Comparison of ENCODE assay signal across 11 cellular contexts in the genomic region with DNA sequence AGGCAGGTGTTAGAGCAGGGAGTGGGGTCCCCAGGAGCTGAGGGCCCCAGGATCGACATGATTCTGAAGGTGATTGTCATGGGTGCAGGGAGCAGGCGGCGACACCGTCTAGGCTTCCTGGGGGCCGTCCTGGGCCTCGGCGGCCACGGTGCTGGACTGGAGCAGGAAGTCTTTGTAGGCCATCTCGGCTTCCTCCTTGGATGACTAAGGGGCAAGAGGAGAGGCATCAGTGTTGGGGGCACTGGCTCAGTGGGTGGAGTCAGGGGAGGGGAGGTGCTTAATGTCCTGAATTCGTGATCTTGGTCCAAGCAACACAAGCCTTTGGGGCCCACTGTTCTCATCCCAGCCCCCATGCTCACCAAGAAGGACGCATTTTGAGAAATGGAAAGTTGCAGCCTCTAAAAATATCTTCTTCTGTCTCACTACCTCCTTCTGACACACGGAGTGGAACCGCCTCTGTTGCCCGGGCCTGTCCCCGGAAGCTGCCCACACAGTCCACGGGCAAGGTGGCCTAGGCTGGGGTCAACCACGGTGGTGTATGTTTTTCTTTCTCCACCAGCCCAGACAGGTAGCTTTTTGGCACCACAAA. TPM values are rescaled to one million over a fixed set of nuclear protein-coding genes. Genes with fewer than 3 reads are reported as not detected.
DNase-seq lines count a peak whose midpoint lies in the region; ATAC-seq, FAIRE-seq and TF ChIP-seq lines count a peak whose summit lies in the region.
"Had no signal": no experiment of that assay in that cellular context is flagged by ENCODE, and none has a peak within 500 bp of the region (broad histone marks: within the 10 kb centered on the region; RNA-seq: fewer than 3 reads in every experiment).

No MANE protein-coding gene starts in this region.

- H3K27me3 Mint-ChIP-seq in T-helper 1 cell treated with Interleukin-12 subunit alpha and Interleukin-12 subunit beta and Interleukin-4 antibody, amounts not matched to agents 30 μg/mL and 1 μg/mL, for 36 hours (ENCODE audit: low read depth): no peaks in the 10 kb centered on the region
- no peaks in the 10 kb centered on the region for H3K27me3 Mint-ChIP-seq in natural killer cell treated with Interleukin-12 subunit alpha and Interleukin-12 subunit beta and Interleukin-15 and Interleukin-18, amount 100 ng/mL, for 72 hours

- DNase-seq in T-helper 1 cell (no peak), NOMO-1 treated with dmso at 0.1 percent for 144 hours (lab: John Stamatoyannopoulos, UW; ENCODE audit: unreplicated experiment) (peak; percentile 58), OCI-M2 (lab: John Stamatoyannopoulos, UW; ENCODE audit: unreplicated experiment) (no peak), NCI-H748 treated with DMSO at 0.1 percent for 48 hours (lab: John Stamatoyannopoulos, UW) (no peak), D721Med (ENCODE audit: insufficient read length, low spot score) (no peak)
- peak; percentile 65 for DNase-seq in natural killer cell treated with Interleukin-12 subunit alpha and Interleukin-12 subunit beta and Interleukin-15 and Interleukin-18, amount 100 ng/mL, for 72 hours (ENCODE audit: low spot score)

- no peak for TF ChIP-seq CTCF in D721Med (IDR thresholded peaks at IDR 0.05; ENCODE audit: insufficient read depth, missing control alignments)

- no peak for FAIRE-seq in D721Med (lab: Jason Lieb, UNC)
- FAIRE-seq: A204.1 had no signal

- H3K4me3 Mint-ChIP-seq in T-helper 1 cell treated with Interleukin-12 subunit alpha and Interleukin-12 subunit beta and Interleukin-4 antibody, amounts not matched to agents 30 μg/mL and 1 μg/mL, for 36 hours: no peak overlapping the region
- H3K4me3 Mint-ChIP-seq in natural killer cell treated with Interleukin-12 subunit alpha and Interleukin-12 subunit beta and Interleukin-15 and Interleukin-18, amount 100 ng/mL, for 72 hours: peak overlapping the region; percentile 57

- no peaks in the 10 kb centered on the region for H3K9me3 Mint-ChIP-seq in T-helper 1 cell treated with Interleukin-12 subunit alpha and Interleukin-12 subunit beta and Interleukin-4 antibody, amounts not matched to agents 30 μg/mL and 1 μg/mL, for 36 hours
- H3K9me3 Mint-ChIP-seq in natural killer cell treated with Interleukin-12 subunit alpha and Interleukin-12 subunit beta and Interleukin-15 and Interleukin-18, amount 100 ng/mL, for 72 hours: no peaks in the 10 kb centered on the region

- H3K36me3 Mint-ChIP-seq in T-helper 1 cell treated with Interleukin-12 subunit alpha and Interleukin-12 subunit beta and Interleukin-4 antibody, amounts not matched to agents 30 μg/mL and 1 μg/mL, for 36 hours (ENCODE audit: low read depth): no peaks in the 10 kb centered on the region
- no peaks in the 10 kb centered on the region for H3K36me3 Mint-ChIP-seq in natural killer cell treated with Interleukin-12 subunit alpha and Interleukin-12 subunit beta and Interleukin-15 and Interleukin-18, amount 100 ng/mL, for 72 hours

- H3K4me1 Mint-ChIP-seq in T-helper 1 cell treated with Interleukin-12 subunit alpha and Interleukin-12 subunit beta and Interleukin-4 antibody, amounts not matched to agents 30 μg/mL and 1 μg/mL, for 36 hours (ENCODE audit: low read depth): peaks cover 14% of the 10 kb centered on the region
- peaks cover 19 to 22% of the 10 kb centered on the region in 2 donors for H3K4me1 Mint-ChIP-seq in natural killer cell treated with Interleukin-12 subunit alpha and Interleukin-12 subunit beta and Interleukin-15 and Interleukin-18, amount 100 ng/mL, for 72 hours (ENCODE audit: low read depth in 2 of 2)

- peak; percentile 73 for ATAC-seq in GM21825 (IDR thresholded peaks at IDR 0.05; ENCODE audit: unreplicated experiment)
- peak; percentile 78 to 79 for ATAC-seq in natural killer cell treated with Interleukin-12 subunit alpha and Interleukin-12 subunit beta and Interleukin-15 and Interleukin-18, amount 100 ng/mL, for 72 hours

- peak overlapping the region; percentile 38 for H3K27ac Mint-ChIP-seq in T-helper 1 cell treated with Interleukin-12 subunit alpha and Interleukin-12 subunit beta and Interleukin-4 antibody, amounts not matched to agents 30 μg/mL and 1 μg/mL, for 36 hours
- peak overlapping the region; percentile 84 to 93 for H3K27ac Mint-ChIP-seq in natural killer cell treated with Interleukin-12 subunit alpha and Interleukin-12 subunit beta and Interleukin-15 and Interleukin-18, amount 100 ng/mL, for 72 hours

RNA-seq across cellular contexts. Expression of a gene that starts 8.6 kb away (rescaled TPM):
- total RNA-seq in natural killer cell treated with Interleukin-12 subunit alpha and Interleukin-12 subunit beta and Interleukin-15 and Interleukin-18, amount 100 ng/mL, for 72 hours: 1 to 10 TPM; 4.1 to 6.8 TPM

RNA-seq across cellular contexts. Expression of a gene that starts 16.0 kb away (rescaled TPM):
- under 1 TPM in 1 of 2 donors, not detected in 1; 0.08 TPM for total RNA-seq in natural killer cell treated with Interleukin-12 subunit alpha and Interleukin-12 subunit beta and Interleukin-15 and Interleukin-18, amount 100 ng/mL, for 72 hours
- total RNA-seq: fibroblast of lung, SK-MEL-5 had no signal

RNA-seq across cellular contexts. Expression of a gene that starts 33.1 kb away (rescaled TPM):
- total RNA-seq in natural killer cell treated with Interleukin-12 subunit alpha and Interleukin-12 subunit beta and Interleukin-15 and Interleukin-18, amount 100 ng/mL, for 72 hours: not detected

RNA-seq across cellular contexts. Expression of a gene that starts 40.0 kb away (rescaled TPM):
- total RNA-seq in natural killer cell treated with Interleukin-12 subunit alpha and Interleukin-12 subunit beta and Interleukin-15 and Interleukin-18, amount 100 ng/mL, for 72 hours: not detected
- total RNA-seq: fibroblast of lung, SK-MEL-5 had no signal

Comparison
In these comparisons a context has a peak if more than half of its experiments do, and no peak if none do; other contexts are left out.
1. DNase-seq: peak in NOMO-1 treated with dmso at 0.1 percent for 144 hours (single experiment) and natural killer cell treated with Interleukin-12 subunit alpha and Interleukin-12 subunit beta and Interleukin-15 and Interleukin-18, amount 100 ng/mL, for 72 hours (single experiment); none in T-helper 1 cell (0 of 5), OCI-M2 (single experiment), NCI-H748 treated with DMSO at 0.1 percent for 48 hours (single experiment) and D721Med (single experiment).